1 cellular context compared by ENCODE assay signal in the genomic region with DNA sequence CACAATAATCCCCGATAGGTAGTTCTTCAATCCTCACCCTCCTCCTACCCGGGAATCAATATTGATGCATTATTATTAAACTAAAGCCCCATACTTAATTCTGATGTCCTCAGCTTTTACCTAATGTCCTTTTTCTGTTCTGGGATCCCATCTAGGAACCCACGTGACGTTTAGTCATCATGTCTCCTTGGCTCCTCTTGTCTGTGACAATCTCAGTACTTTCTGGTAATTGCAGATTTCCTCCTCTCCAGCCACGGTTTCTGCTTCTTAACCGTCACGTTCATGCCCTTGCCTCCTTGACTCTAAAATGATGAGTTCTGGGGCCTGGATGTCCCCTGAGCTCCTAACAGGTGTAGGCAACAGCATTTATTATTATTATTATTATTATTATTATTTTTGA.
TF ChIP-seq lines count a peak whose summit lies in the region.

No MANE protein-coding gene starts in this region.

TF ChIP-seq in K562, 482 proteins besides CTCF, POLR2A, EP300 and RAD21 (continued from another document):
- TF ChIP-seq ATF3 (IDR thresholded peaks at IDR 0.05) (peak; percentile 45), ATF3 (CRISPR knock-in tag; conservative IDR thresholded peaks at IDR 0.05) (no peak), MCM7 (IDR thresholded peaks at IDR 0.05) (no peak), USF1 (CRISPR knock-in tag; IDR thresholded peaks at IDR 0.05) (peak; percentile 64), RCOR1 (IDR thresholded peaks at IDR 0.05; ENCODE audit: borderline replicate concordance in 1 of 2, low read depth in 2 of 2, low read length in 2 of 2) (peak in 1 of 2 experiments; percentile 62; a peak in 1 of 4 replicates), USF2 (CRISPR knock-in tag; IDR thresholded peaks at IDR 0.05) (peak; percentile 54; the same call in 1 of the 2 replicates), ZNF174 (CRISPR knock-in tag; IDR thresholded peaks at IDR 0.05) (no peak), SMAD3 (CRISPR knock-in tag; conservative IDR thresholded peaks at IDR 0.05) (no peak), CREB1 (IDR thresholded peaks at IDR 0.05) (no peak), CREB1 (CRISPR knock-in tag; IDR thresholded peaks at IDR 0.05) (no peak), KDM1A (IDR thresholded peaks at IDR 0.05) (peak; percentile 49 to 72; a peak in 3 of 4 replicates), JUND (IDR thresholded peaks at IDR 0.05; ENCODE audit: borderline replicate concordance, low read depth, low read length) (peak; percentile 57; the same call in 1 of the 2 replicates), JUND (tag; IDR thresholded peaks at IDR 0.05; ENCODE audit: borderline replicate concordance, low read depth, low read length) (no peak; the same call in 2 of the 3 replicates), FOS (IDR thresholded peaks at IDR 0.05; ENCODE audit: extremely low read depth, insufficient read length) (peak; percentile 26), HIVEP1 (CRISPR knock-in tag; IDR thresholded peaks at IDR 0.05) (no peak)
